In the genomic region with DNA sequence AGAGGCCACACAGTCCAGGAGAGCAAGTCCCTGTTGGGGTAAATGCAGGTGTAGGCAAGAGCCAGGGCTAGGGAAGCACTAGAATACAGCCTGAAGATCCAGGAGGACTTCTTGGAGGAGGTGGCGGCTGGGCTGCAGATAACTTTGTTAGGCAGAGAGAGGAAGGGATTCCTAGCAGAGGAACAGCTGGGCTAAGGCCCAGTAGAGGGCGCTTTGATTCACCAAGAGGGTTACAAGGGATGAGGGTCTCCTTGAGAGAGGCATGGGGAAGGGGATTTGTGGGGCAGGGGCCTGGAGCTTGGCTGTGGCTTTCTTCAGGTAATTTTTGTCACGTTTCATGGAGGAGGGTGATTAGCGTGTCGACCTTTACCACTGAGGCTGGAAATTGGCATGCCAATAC, we compare ENCODE assay signal across 7 cellular contexts. TPM values are rescaled to one million over a fixed set of nuclear protein-coding genes. Genes with fewer than 3 reads are reported as not detected.
A peak's percentile ranks its signal among the peaks of the same experiment; 100 is the strongest.
DNase-seq lines count a peak whose midpoint lies in the region; ATAC-seq, FAIRE-seq and TF ChIP-seq lines count a peak whose summit lies in the region.
"Not testable (repeated sequence)": the region's sequence is repeated elsewhere in the genome, so short reads cannot be mapped to it uniquely, and the experiment has no call there.
"Had no signal": no experiment of that assay in that cellular context is flagged by ENCODE, and none has a peak within 500 bp of the region (broad histone marks: within the 10 kb centered on the region; RNA-seq: fewer than 3 reads in every experiment).

No MANE protein-coding gene starts in this region.

- not testable (repeated sequence) for H3K4me1 ChIP-seq in A549

- not testable (repeated sequence) for TF ChIP-seq RAD21 in A549 (conservative IDR thresholded peaks at IDR 0.05 in 1 of 2, IDR thresholded peaks at IDR 0.05 in 1 of 2)

- H3K4me3 Mint-ChIP-seq in T-helper 17 cell; chondrocyte (ENCODE audit: unreplicated experiment); stimulated activated effector memory CD8-positive, alpha-beta T cell treated with anti-CD3 and anti-CD28 coated beads, Interleukin-12 subunit alpha, Interleukin-12 subunit beta, amount 100 ng/mL, for 72 hours: not testable (repeated sequence)

- H3K4me2 ChIP-seq in A549: not testable (repeated sequence)

- DNase-seq in A549 (ENCODE audit: low read depth in 1 of 2, low spot score in 1 of 2); T-helper 17 cell; chondrocyte (ENCODE audit: low spot score); epithelial cell of proximal tubule (ENCODE audit: low read depth); stimulated activated effector memory CD8-positive, alpha-beta T cell treated with anti-CD3 and anti-CD28 coated beads, Interleukin-12 subunit alpha, Interleukin-12 subunit beta, amount 100 ng/mL, for 72 hours (ENCODE audit: low spot score in 2 of 2): not testable (repeated sequence)

- not testable (repeated sequence) for TF ChIP-seq POLR2A in A549 (IDR thresholded peaks at IDR 0.05; ENCODE audit: low read length)

- not testable (repeated sequence) for H3K9me3 Mint-ChIP-seq in chondrocyte (ENCODE audit: low read depth); stimulated activated effector memory CD8-positive, alpha-beta T cell treated with anti-CD3 and anti-CD28 coated beads, Interleukin-12 subunit alpha, Interleukin-12 subunit beta, amount 100 ng/mL, for 72 hours

- H3K27ac ChIP-seq in A549: not testable (repeated sequence)

- H3K27ac Mint-ChIP-seq in T-helper 17 cell: peak overlapping the region; percentile 62
- H3K27ac Mint-ChIP-seq in chondrocyte (ENCODE audit: unreplicated experiment): not testable (repeated sequence)
- H3K27ac Mint-ChIP-seq in stimulated activated effector memory CD8-positive, alpha-beta T cell treated with anti-CD3 and anti-CD28 coated beads, Interleukin-12 subunit alpha, Interleukin-12 subunit beta, amount 100 ng/mL, for 72 hours: peak overlapping the region; percentile 37

- H3K4me1 Mint-ChIP-seq in T-helper 17 cell; chondrocyte (ENCODE audit: low read depth); stimulated activated effector memory CD8-positive, alpha-beta T cell treated with anti-CD3 and anti-CD28 coated beads, Interleukin-12 subunit alpha, Interleukin-12 subunit beta, amount 100 ng/mL, for 72 hours: not testable (repeated sequence)

- not testable (repeated sequence) for TF ChIP-seq CTCF in A549 (IDR thresholded peaks at IDR 0.05)
- peak; percentile 14 for TF ChIP-seq CTCF in chondrocyte (IDR thresholded peaks at IDR 0.05)
- TF ChIP-seq CTCF in epithelial cell of proximal tubule (conservative IDR thresholded peaks at IDR 0.05; ENCODE audit: low read depth, low read length): peak; percentile 11

- not testable (repeated sequence) for TF ChIP-seq EP300 in A549 (IDR thresholded peaks at IDR 0.05)

- H3K4me3 ChIP-seq in A549; epithelial cell of proximal tubule (ENCODE audit: low read depth, low read length): not testable (repeated sequence)

- WGBS in A549 (ENCODE audit: missing lambda C conversion rate): 68% methylated on average over 4 of the region's 5 CpGs

- H3K36me3 Mint-ChIP-seq in T-helper 17 cell (ENCODE audit: low read depth); chondrocyte (ENCODE audit: low read depth): not testable (repeated sequence)
- H3K36me3 Mint-ChIP-seq in stimulated activated effector memory CD8-positive, alpha-beta T cell treated with anti-CD3 and anti-CD28 coated beads, Interleukin-12 subunit alpha, Interleukin-12 subunit beta, amount 100 ng/mL, for 72 hours: peaks cover 41% of the 10 kb centered on the region

- CTCF ChIA-PET in A549 (lab: Yijun Ruan, JAX): not testable (repeated sequence)

- POLR2A ChIA-PET in A549 (lab: Yijun Ruan, JAX): not testable (repeated sequence)

- not testable (repeated sequence) for H3K27me3 Mint-ChIP-seq in T-helper 17 cell; chondrocyte (ENCODE audit: low read depth)

- ATAC-seq in A549; T-helper 17 cell; stimulated activated effector memory CD8-positive, alpha-beta T cell treated with anti-CD3 and anti-CD28 coated beads, Interleukin-12 subunit alpha, Interleukin-12 subunit beta, amount 100 ng/mL, for 72 hours: not testable (repeated sequence)

- not testable (repeated sequence) for H3K9me3 ChIP-seq in A549; T-helper 17 cell (ENCODE audit: control insufficient read depth, low read length, poor library complexity, severe bottlenecking)

- not testable (repeated sequence) for FAIRE-seq in A549 (lab: Jason Lieb, UNC)

TF ChIP-seq in A549, 52 proteins besides CTCF, POLR2A, EP300 and RAD21:
- peak; percentile 56 for TF ChIP-seq ZFP36 (IDR thresholded peaks at IDR 0.05; ENCODE audit: borderline replicate concordance, partially characterized antibody)

RNA-seq across cellular contexts. Expression of a gene that starts 18.3 kb away (rescaled TPM):
- polyA plus RNA-seq in A549 (2011; rRNA removed) (50.1 and 51.5 TPM in 2 replicates), A549 (2017; fragmentation: RNase III; extraction: RNeasy Plus Mini Kit Qiagen cat#74134 plus additional on column Dnase treatment) (102 to 125 TPM (median 118 TPM) in 3 replicates)
- polyA plus RNA-seq in A549 (2012; cell fraction: cytosol; rRNA removed): 89.3 and 113 TPM in 2 replicates
- polyA plus RNA-seq in A549 (2012; cell fraction: nucleus; rRNA removed): 325 and 377 TPM in 2 replicates
- 43.4 and 61.4 TPM in 2 replicates for polyA minus RNA-seq in A549 (2011; rRNA and poly(A)+ RNA removed)
- total RNA-seq in T-helper 17 cell (10 to 100 TPM; 20.1 to 54.3 TPM), chondrocyte (1.4 to 1.8 TPM (median 1.5 TPM) in 3 replicates), epithelial cell of proximal tubule (14.5 and 32.1 TPM in 2 replicates)

RNA-seq across cellular contexts. Expression of a gene that starts 28.4 kb away (rescaled TPM):
- 5.3 and 6.2 TPM in 2 replicates for polyA plus RNA-seq in A549 (2011; rRNA removed)
- 9.7 and 13.7 TPM in 2 replicates for polyA plus RNA-seq in A549 (2012; cell fraction: cytosol; rRNA removed)
- 40.9 and 50.7 TPM in 2 replicates for polyA plus RNA-seq in A549 (2012; cell fraction: nucleus; rRNA removed)
- polyA plus RNA-seq in A549 (2017; fragmentation: RNase III; extraction: RNeasy Plus Mini Kit Qiagen cat#74134 plus additional on column Dnase treatment): 5.5 to 8.3 TPM (median 7.1 TPM) in 3 replicates
- polyA minus RNA-seq in A549 (2011; rRNA and poly(A)+ RNA removed): 5.1 and 7.3 TPM in 2 replicates
- total RNA-seq in T-helper 17 cell: under 1 TPM in 1 of 2 donors, not detected in 1; 0.40 TPM
- total RNA-seq in chondrocyte: 5.6 to 13.0 TPM (median 8.6 TPM) in 3 replicates
- 8.9 and 14.1 TPM in 2 replicates for total RNA-seq in epithelial cell of proximal tubule
- total RNA-seq: CD4-positive, CD25-positive, alpha-beta regulatory T cell had no signal
- polyA plus RNA-seq: CD8-positive, alpha-beta memory T cell had no signal
